8 cellular contexts compared by ENCODE assay signal in the genomic region with DNA sequence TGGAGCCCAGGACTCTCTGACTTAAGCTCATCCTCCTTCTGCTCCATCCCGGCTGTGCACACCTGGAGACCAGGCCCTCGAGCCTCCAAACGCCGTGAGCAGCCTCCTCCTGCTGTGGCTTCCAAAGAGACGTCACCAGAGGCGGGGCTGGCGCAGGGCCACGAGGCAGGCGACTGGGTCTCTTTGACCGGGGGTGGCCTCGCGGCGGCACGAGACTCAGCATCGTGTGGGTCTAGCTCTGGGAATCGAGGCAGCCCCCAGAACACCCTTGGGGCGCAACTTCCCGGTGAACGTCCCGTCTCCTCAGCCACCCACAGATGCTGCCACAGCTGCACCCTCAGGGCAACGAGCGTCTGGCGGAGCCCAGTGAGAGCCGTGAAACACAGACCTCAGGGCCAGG. TPM values are rescaled to one million over a fixed set of nuclear protein-coding genes. Genes with fewer than 3 reads are reported as not detected.
DNase-seq lines count a peak whose midpoint lies in the region; ATAC-seq, FAIRE-seq and TF ChIP-seq lines count a peak whose summit lies in the region.

No MANE protein-coding gene starts in this region.

- H3K36me3 ChIP-seq in left lung, result no peaks in the 10 kb centered on the region
- H3K36me3 ChIP-seq in thymus (ENCODE audit: control insufficient read depth, insufficient read depth), result no peaks in the 10 kb centered on the region

- FAIRE-seq in GM12891 (lab: Jason Lieb, UNC), result no peak

- intact Hi-C loops in left lung (cut with DNase I), result no loop called here

- H3K4me3 ChIP-seq in left lung (no peak overlapping the region), thymus (ENCODE audit: low read length) (peak overlapping the region; percentile 3)

- H3K9me3 Mint-ChIP-seq in T-helper 1 cell treated with Interleukin-12 subunit alpha and Interleukin-12 subunit beta and Interleukin-4 antibody, amounts not matched to agents 30 μg/mL and 1 μg/mL, for 36 hours, result no peaks in the 10 kb centered on the region
- H3K9me3 Mint-ChIP-seq in activated T-cell treated with anti-CD3 and anti-CD28 coated beads, Interleukin-2, amount 50 U/mL, for 72 hours, result no peaks in the 10 kb centered on the region

- peaks cover 40% of the 10 kb centered on the region for H3K4me1 Mint-ChIP-seq in T-helper 1 cell treated with Interleukin-12 subunit alpha and Interleukin-12 subunit beta and Interleukin-4 antibody, amounts not matched to agents 30 μg/mL and 1 μg/mL, for 36 hours (ENCODE audit: low read depth)
- peaks cover 60% of the 10 kb centered on the region for H3K4me1 Mint-ChIP-seq in activated T-cell treated with anti-CD3 and anti-CD28 coated beads, Interleukin-2, amount 50 U/mL, for 72 hours (ENCODE audit: low read depth)

- H3K27ac ChIP-seq in left lung (peak overlapping the region in 1 of 2 donors; percentile 41), thymus (ENCODE audit: low read depth) (peak overlapping the region; percentile 84)

- peak overlapping the region; percentile 93 for H3K27ac Mint-ChIP-seq in T-helper 1 cell treated with Interleukin-12 subunit alpha and Interleukin-12 subunit beta and Interleukin-4 antibody, amounts not matched to agents 30 μg/mL and 1 μg/mL, for 36 hours
- H3K27ac Mint-ChIP-seq in activated T-cell treated with anti-CD3 and anti-CD28 coated beads, Interleukin-2, amount 50 U/mL, for 72 hours, result peak overlapping the region; percentile 87

- H3K27me3 ChIP-seq in left lung, result no peaks in the 10 kb centered on the region
- no peaks in the 10 kb centered on the region for H3K27me3 ChIP-seq in thymus (ENCODE audit: control insufficient read depth, insufficient read depth)

- H3K9me3 ChIP-seq in left lung, result no peaks in the 10 kb centered on the region
- H3K9me3 ChIP-seq in thymus (ENCODE audit: control insufficient read depth), result no peaks in the 10 kb centered on the region

- DNase-seq in T-helper 1 cell, result no peak
- DNase-seq in activated T-cell treated with anti-CD3 and anti-CD28 coated beads, Interleukin-2, amount 50 U/mL, for 72 hours, result no peak
- peak; percentile 32 to 78 for DNase-seq in left lung
- DNase-seq in NCI-H1694 treated with DMSO at 0.1 percent for 48 hours (lab: John Stamatoyannopoulos, UW), result no peak
- DNase-seq in NK-92 (lab: John Stamatoyannopoulos, UW; ENCODE audit: unreplicated experiment), result no peak
- no peak for DNase-seq in GM12891 (ENCODE audit: insufficient read length, low spot score)

- ATAC-seq in activated T-cell treated with anti-CD3 and anti-CD28 coated beads, Interleukin-2, amount 50 U/mL, for 72 hours (replicated peaks in 1 of 2), result peak in 1 of 2 donors; percentile 12
- no peak for ATAC-seq in left lung

- 67% methylated on average over 24 of the region's 24 CpGs for WGBS in thymus

- TF ChIP-seq CTCF in left lung (IDR thresholded peaks at IDR 0.05), result no peak

- TF ChIP-seq POLR2A in GM12891 (IDR thresholded peaks at IDR 0.05; ENCODE audit: low read depth, low read length), result no peak

- H3K4me1 ChIP-seq in left lung, result peaks cover 6 to 40% of the 10 kb centered on the region in 2 donors
- H3K4me1 ChIP-seq in thymus (ENCODE audit: control insufficient read depth, insufficient read depth, low read length), result peaks cover 22% of the 10 kb centered on the region

- peak overlapping the region; percentile 60 for H3K4me3 Mint-ChIP-seq in T-helper 1 cell treated with Interleukin-12 subunit alpha and Interleukin-12 subunit beta and Interleukin-4 antibody, amounts not matched to agents 30 μg/mL and 1 μg/mL, for 36 hours
- peak overlapping the region; percentile 83 to 89 for H3K4me3 Mint-ChIP-seq in activated T-cell treated with anti-CD3 and anti-CD28 coated beads, Interleukin-2, amount 50 U/mL, for 72 hours

- H3K27me3 Mint-ChIP-seq in T-helper 1 cell treated with Interleukin-12 subunit alpha and Interleukin-12 subunit beta and Interleukin-4 antibody, amounts not matched to agents 30 μg/mL and 1 μg/mL, for 36 hours (ENCODE audit: low read depth), result no peaks in the 10 kb centered on the region
- no peaks in the 10 kb centered on the region for H3K27me3 Mint-ChIP-seq in activated T-cell treated with anti-CD3 and anti-CD28 coated beads, Interleukin-2, amount 50 U/mL, for 72 hours (ENCODE audit: low read depth)

- H3K36me3 Mint-ChIP-seq in T-helper 1 cell treated with Interleukin-12 subunit alpha and Interleukin-12 subunit beta and Interleukin-4 antibody, amounts not matched to agents 30 μg/mL and 1 μg/mL, for 36 hours (ENCODE audit: low read depth), result peaks cover 36% of the 10 kb centered on the region
- no peaks in the 10 kb centered on the region for H3K36me3 Mint-ChIP-seq in activated T-cell treated with anti-CD3 and anti-CD28 coated beads, Interleukin-2, amount 50 U/mL, for 72 hours (ENCODE audit: insufficient read depth in 2 of 2)

TF ChIP-seq in GM12891, 5 proteins besides CTCF, POLR2A, EP300 and RAD21:
- no peak for TF ChIP-seq TAF1 (IDR thresholded peaks at IDR 0.05; ENCODE audit: low read depth, low read length)
- no peak for TF ChIP-seq SPI1 (IDR thresholded peaks at IDR 0.05; ENCODE audit: low read depth, low read length)
- no peak for TF ChIP-seq POLR2AphosphoS5 (IDR thresholded peaks at IDR 0.05; ENCODE audit: low read depth, low read length)
TF ChIP-seq in GM12891: peak in this region for 0.

RNA-seq across cellular contexts. Expression of gene RASA3, which starts 22.8 kb away (rescaled TPM):
- total RNA-seq in activated T-cell treated with anti-CD3 and anti-CD28 coated beads, Interleukin-2, amount 50 U/mL, for 72 hours, result 10 to 100 TPM; 39.2 to 48.9 TPM
- total RNA-seq in left lung, result 10 to 100 TPM; 14.5 to 22.2 TPM
- polyA plus RNA-seq in thymus, result 23.8 TPM
- 13.4 TPM for polyA plus RNA-seq in GM12891 (2012; ENCODE audit: low read depth, missing spikeins)

Comparison
In these comparisons a context has a peak if more than half of its experiments do, and no peak if none do; other contexts are left out.
1. DNase-seq: peak in left lung (2 of 2); none in T-helper 1 cell (0 of 5), activated T-cell treated with anti-CD3 and anti-CD28 coated beads, Interleukin-2, amount 50 U/mL, for 72 hours (0 of 2), NCI-H1694 treated with DMSO at 0.1 percent for 48 hours (single experiment), NK-92 (single experiment) and GM12891 (single experiment).